Comparison of ENCODE assay signal across 7 cellular contexts in the genomic region with DNA sequence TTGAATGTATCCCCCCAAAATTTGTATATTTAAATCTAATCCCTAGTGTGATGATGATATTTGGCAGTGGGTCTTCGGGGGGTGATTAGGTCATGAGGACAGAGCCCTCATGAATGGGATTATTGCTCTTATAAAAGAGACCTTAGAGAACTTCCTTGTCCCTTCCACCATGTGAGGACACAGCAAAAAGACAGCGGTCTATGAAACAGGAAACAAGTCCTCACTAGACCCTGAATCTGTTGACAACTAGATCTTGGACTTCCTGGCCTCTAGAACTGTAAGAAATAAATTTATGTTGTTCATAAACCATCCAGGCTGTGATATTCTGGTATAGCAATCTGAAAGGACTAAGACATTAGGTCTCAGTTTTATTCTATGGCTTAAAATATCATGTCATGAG. TPM values are rescaled to one million over a fixed set of nuclear protein-coding genes. Genes with fewer than 3 reads are reported as not detected.
DNase-seq lines count a peak whose midpoint lies in the region; ATAC-seq and TF ChIP-seq lines count a peak whose summit lies in the region.
"Not testable (repeated sequence)": the region's sequence is repeated elsewhere in the genome, so short reads cannot be mapped to it uniquely, and the experiment has no call there.

No MANE protein-coding gene starts in this region.

- not testable (repeated sequence) for ATAC-seq in CD8-positive, alpha-beta T cell; activated CD8-positive, alpha-beta T cell treated with anti-CD3 and anti-CD28 coated beads for 36 hours; activated T-helper 17 cell treated with anti-CD3 and anti-CD28 coated beads, Interleukin-2, amount 50 U/mL, for 72 hours (replicated peaks); central memory CD8-positive, alpha-beta T cell (replicated peaks; ENCODE audit: extremely low read depth, poor library complexity, severe bottlenecking); natural killer cell treated with Interleukin-12 subunit alpha and Interleukin-12 subunit beta and Interleukin-15 and Interleukin-18, amount 100 ng/mL, for 72 hours

- POLR2A ChIA-PET in CD8-positive, alpha-beta T cell (lab: Charles Lee); activated CD8-positive, alpha-beta T cell treated with anti-CD3 and anti-CD28 coated beads for 36 hours (lab: Charles Lee): not testable (repeated sequence)

- H3K4me3 Mint-ChIP-seq in CD8-positive, alpha-beta T cell: peak overlapping the region; percentile 50
- H3K4me3 Mint-ChIP-seq in T-helper 1 cell treated with Interleukin-12 subunit alpha and Interleukin-12 subunit beta and Interleukin-4 antibody, amounts not matched to agents 30 μg/mL and 1 μg/mL, for 36 hours: not testable (repeated sequence)
- H3K4me3 Mint-ChIP-seq in activated CD8-positive, alpha-beta T cell treated with anti-CD3 and anti-CD28 coated beads for 36 hours: peak overlapping the region; percentile 56
- H3K4me3 Mint-ChIP-seq in activated T-helper 17 cell treated with anti-CD3 and anti-CD28 coated beads, Interleukin-2, amount 50 U/mL, for 72 hours: peak overlapping the region; percentile 63
- H3K4me3 Mint-ChIP-seq in central memory CD8-positive, alpha-beta T cell: peak overlapping the region; percentile 51
- peak overlapping the region; percentile 75 for H3K4me3 Mint-ChIP-seq in natural killer cell treated with Interleukin-12 subunit alpha and Interleukin-12 subunit beta and Interleukin-15 and Interleukin-18, amount 100 ng/mL, for 72 hours

- H3K9me3 ChIP-seq in CD8-positive, alpha-beta T cell (ENCODE audit: low read length): not testable (repeated sequence)

- not testable (repeated sequence) for H3K27me3 ChIP-seq in CD8-positive, alpha-beta T cell (ENCODE audit: insufficient read depth, low read length)

- H3K27me3 Mint-ChIP-seq in CD8-positive, alpha-beta T cell (ENCODE audit: low read depth); T-helper 1 cell treated with Interleukin-12 subunit alpha and Interleukin-12 subunit beta and Interleukin-4 antibody, amounts not matched to agents 30 μg/mL and 1 μg/mL, for 36 hours (ENCODE audit: low read depth); activated CD8-positive, alpha-beta T cell treated with anti-CD3 and anti-CD28 coated beads for 36 hours; activated T-helper 17 cell treated with anti-CD3 and anti-CD28 coated beads, Interleukin-2, amount 50 U/mL, for 72 hours; central memory CD8-positive, alpha-beta T cell; natural killer cell treated with Interleukin-12 subunit alpha and Interleukin-12 subunit beta and Interleukin-15 and Interleukin-18, amount 100 ng/mL, for 72 hours: not testable (repeated sequence)

- not testable (repeated sequence) for H3K36me3 ChIP-seq in CD8-positive, alpha-beta T cell (ENCODE audit: insufficient read depth, low read length)

- H3K36me3 Mint-ChIP-seq in CD8-positive, alpha-beta T cell; activated T-helper 17 cell treated with anti-CD3 and anti-CD28 coated beads, Interleukin-2, amount 50 U/mL, for 72 hours (ENCODE audit: low read depth); central memory CD8-positive, alpha-beta T cell (ENCODE audit: insufficient read depth); natural killer cell treated with Interleukin-12 subunit alpha and Interleukin-12 subunit beta and Interleukin-15 and Interleukin-18, amount 100 ng/mL, for 72 hours: not testable (repeated sequence)
- peaks cover 21% of the 10 kb centered on the region for H3K36me3 Mint-ChIP-seq in T-helper 1 cell treated with Interleukin-12 subunit alpha and Interleukin-12 subunit beta and Interleukin-4 antibody, amounts not matched to agents 30 μg/mL and 1 μg/mL, for 36 hours (ENCODE audit: low read depth)
- H3K36me3 Mint-ChIP-seq in activated CD8-positive, alpha-beta T cell treated with anti-CD3 and anti-CD28 coated beads for 36 hours (ENCODE audit: low read depth): peaks cover 15% of the 10 kb centered on the region

- peaks cover 72% of the 10 kb centered on the region for H3K4me1 Mint-ChIP-seq in CD8-positive, alpha-beta T cell (ENCODE audit: low read depth)
- peaks cover 43% of the 10 kb centered on the region for H3K4me1 Mint-ChIP-seq in T-helper 1 cell treated with Interleukin-12 subunit alpha and Interleukin-12 subunit beta and Interleukin-4 antibody, amounts not matched to agents 30 μg/mL and 1 μg/mL, for 36 hours (ENCODE audit: low read depth)
- peaks cover 64% of the 10 kb centered on the region for H3K4me1 Mint-ChIP-seq in activated CD8-positive, alpha-beta T cell treated with anti-CD3 and anti-CD28 coated beads for 36 hours (ENCODE audit: low read depth)
- H3K4me1 Mint-ChIP-seq in activated T-helper 17 cell treated with anti-CD3 and anti-CD28 coated beads, Interleukin-2, amount 50 U/mL, for 72 hours: peaks cover 10% of the 10 kb centered on the region
- peaks cover 44% of the 10 kb centered on the region for H3K4me1 Mint-ChIP-seq in central memory CD8-positive, alpha-beta T cell
- H3K4me1 Mint-ChIP-seq in natural killer cell treated with Interleukin-12 subunit alpha and Interleukin-12 subunit beta and Interleukin-15 and Interleukin-18, amount 100 ng/mL, for 72 hours (ENCODE audit: low read depth in 2 of 2): peaks cover 30 to 57% of the 10 kb centered on the region in 2 donors

- H3K4me3 ChIP-seq in CD8-positive, alpha-beta T cell (ENCODE audit: low read depth, low read length): not testable (repeated sequence)

- not testable (repeated sequence) for H3K27ac ChIP-seq in CD8-positive, alpha-beta T cell (ENCODE audit: low read depth, low read length)

- peak overlapping the region; percentile 88 for H3K27ac Mint-ChIP-seq in CD8-positive, alpha-beta T cell
- H3K27ac Mint-ChIP-seq in T-helper 1 cell treated with Interleukin-12 subunit alpha and Interleukin-12 subunit beta and Interleukin-4 antibody, amounts not matched to agents 30 μg/mL and 1 μg/mL, for 36 hours: peak overlapping the region; percentile 6
- H3K27ac Mint-ChIP-seq in activated CD8-positive, alpha-beta T cell treated with anti-CD3 and anti-CD28 coated beads for 36 hours: peak overlapping the region; percentile 84
- not testable (repeated sequence) for H3K27ac Mint-ChIP-seq in activated T-helper 17 cell treated with anti-CD3 and anti-CD28 coated beads, Interleukin-2, amount 50 U/mL, for 72 hours
- H3K27ac Mint-ChIP-seq in central memory CD8-positive, alpha-beta T cell (ENCODE audit: low read depth): peak overlapping the region; percentile 71
- H3K27ac Mint-ChIP-seq in natural killer cell treated with Interleukin-12 subunit alpha and Interleukin-12 subunit beta and Interleukin-15 and Interleukin-18, amount 100 ng/mL, for 72 hours: peak overlapping the region; percentile 91 to 93

- H3K4me1 ChIP-seq in CD8-positive, alpha-beta T cell (ENCODE audit: insufficient read depth, low read length): peaks cover 42% of the 10 kb centered on the region

- CTCF ChIA-PET in CD8-positive, alpha-beta T cell (lab: Charles Lee); activated CD8-positive, alpha-beta T cell treated with anti-CD3 and anti-CD28 coated beads for 36 hours (lab: Charles Lee): not testable (repeated sequence)

- intact Hi-C loops in CD8-positive, alpha-beta T cell (cut with DNase I, micrococcal nuclease): loop anchor here in 1 of 2 experiments (5.0 kb wide), 1 partner anchor 45 kb away; no protein-coding TSS in a partner anchor
- intact Hi-C loops in activated CD8-positive, alpha-beta T cell treated with anti-CD3 and anti-CD28 coated beads for 36 hours (cut with micrococcal nuclease): not testable (repeated sequence)

- TF ChIP-seq CTCF in CD8-positive, alpha-beta T cell (IDR thresholded peaks at IDR 0.05); activated CD8-positive, alpha-beta T cell treated with anti-CD3 and anti-CD28 coated beads for 36 hours (IDR thresholded peaks at IDR 0.05): not testable (repeated sequence)

- DNase-seq in CD8-positive, alpha-beta T cell; activated CD8-positive, alpha-beta T cell treated with anti-CD3 and anti-CD28 coated beads for 36 hours; central memory CD8-positive, alpha-beta T cell (ENCODE audit: low spot score in 2 of 2); natural killer cell treated with Interleukin-12 subunit alpha and Interleukin-12 subunit beta and Interleukin-15 and Interleukin-18, amount 100 ng/mL, for 72 hours (ENCODE audit: low spot score): not testable (repeated sequence)
- peak; percentile 77 for DNase-seq in MV-4-11 (lab: John Stamatoyannopoulos, UW)

- not testable (repeated sequence) for H3K9me3 Mint-ChIP-seq in CD8-positive, alpha-beta T cell; activated T-helper 17 cell treated with anti-CD3 and anti-CD28 coated beads, Interleukin-2, amount 50 U/mL, for 72 hours; central memory CD8-positive, alpha-beta T cell; natural killer cell treated with Interleukin-12 subunit alpha and Interleukin-12 subunit beta and Interleukin-15 and Interleukin-18, amount 100 ng/mL, for 72 hours
- peaks cover 20% of the 10 kb centered on the region for H3K9me3 Mint-ChIP-seq in T-helper 1 cell treated with Interleukin-12 subunit alpha and Interleukin-12 subunit beta and Interleukin-4 antibody, amounts not matched to agents 30 μg/mL and 1 μg/mL, for 36 hours
- H3K9me3 Mint-ChIP-seq in activated CD8-positive, alpha-beta T cell treated with anti-CD3 and anti-CD28 coated beads for 36 hours: peaks cover 12% of the 10 kb centered on the region

RNA-seq across cellular contexts. Expression of gene PARP8, which starts 28.9 kb away (rescaled TPM):
- 100 to 1,000 TPM; 192 to 200 TPM for total RNA-seq in CD8-positive, alpha-beta T cell
- total RNA-seq in activated CD8-positive, alpha-beta T cell treated with anti-CD3 and anti-CD28 coated beads for 36 hours: 10 to 100 TPM; 42.9 to 48.3 TPM
- 10 to 100 TPM; 32.4 to 57.2 TPM for total RNA-seq in activated T-helper 17 cell treated with anti-CD3 and anti-CD28 coated beads, Interleukin-2, amount 50 U/mL, for 72 hours
- 10 to 100 TPM; 58.2 to 62.5 TPM for total RNA-seq in natural killer cell treated with Interleukin-12 subunit alpha and Interleukin-12 subunit beta and Interleukin-15 and Interleukin-18, amount 100 ng/mL, for 72 hours
